Comparison of ENCODE assay signal across 20 cellular contexts in genomic region chr1:59092126-59092525, GRCh38.
"Had no signal": no experiment of that assay in that cellular context is flagged by ENCODE, and none has a peak within 500 bp of the region (broad histone marks: within the 10 kb centered on the region; RNA-seq: fewer than 3 reads in every experiment).

No MANE protein-coding gene starts in this region.

- H3K4me3 Mint-ChIP-seq: activated CD8-positive, alpha-beta T cell treated with anti-CD3 and anti-CD28 coated beads, Interleukin-2, amount 10 ng/mL, durations not matched to agents 7 days and 5 days; activated T-helper 1 cell treated with anti-CD3 and anti-CD28 coated beads, Interleukin-12 subunit alpha, Interleukin-12 subunit beta, Interleukin-2, Interleukin-4 antibody, amounts not matched to agents 30 ng/mL and 10 ng/mL and 1 ng/mL, durations not matched to agents 14 hours and 24 hours and 36 hours; naive thymus-derived CD8-positive, alpha-beta T cell; stimulated activated naive B cell treated with anti-CD40 and anti-IgM and Interleukin-4, amounts not matched to agents 10 μg/mL and 1 μg/mL and 100 μg/mL, for 72 hours had no signal

- H3K27me3 ChIP-seq: adrenal gland, esophagus muscularis mucosa, neutrophil, thyroid gland had no signal

- H3K27ac Mint-ChIP-seq: activated CD8-positive, alpha-beta T cell treated with anti-CD3 and anti-CD28 coated beads, Interleukin-2, amount 10 ng/mL, durations not matched to agents 7 days and 5 days; activated T-helper 1 cell treated with anti-CD3 and anti-CD28 coated beads, Interleukin-12 subunit alpha, Interleukin-12 subunit beta, Interleukin-2, Interleukin-4 antibody, amounts not matched to agents 30 ng/mL and 10 ng/mL and 1 ng/mL, durations not matched to agents 14 hours and 24 hours and 36 hours; naive thymus-derived CD8-positive, alpha-beta T cell; stimulated activated naive B cell treated with anti-CD40 and anti-IgM and Interleukin-4, amounts not matched to agents 10 μg/mL and 1 μg/mL and 100 μg/mL, for 72 hours had no signal

- H3K27ac ChIP-seq: adrenal gland, coronary artery, esophagus muscularis mucosa, neutrophil, thyroid gland, WERI-Rb-1 had no signal

- ATAC-seq: activated CD8-positive, alpha-beta T cell treated with anti-CD3 and anti-CD28 coated beads, Interleukin-2, amount 10 ng/mL, durations not matched to agents 7 days and 5 days; left ventricle myocardium superior; naive thymus-derived CD8-positive, alpha-beta T cell; stimulated activated naive B cell treated with anti-CD40 and anti-IgM and Interleukin-4, amounts not matched to agents 10 μg/mL and 1 μg/mL and 100 μg/mL, for 72 hours had no signal

- H3K9me3 ChIP-seq: adrenal gland, neutrophil, thyroid gland had no signal

- H3K4me3 ChIP-seq: adrenal gland, coronary artery, esophagus muscularis mucosa, thyroid gland had no signal

- H3K27me3 Mint-ChIP-seq: naive thymus-derived CD8-positive, alpha-beta T cell; stimulated activated naive B cell treated with anti-CD40 and anti-IgM and Interleukin-4, amounts not matched to agents 10 μg/mL and 1 μg/mL and 100 μg/mL, for 72 hours had no signal

- H3K4me1 ChIP-seq: thyroid gland had no signal

- DNase-seq: activated CD8-positive, alpha-beta memory T cell treated with anti-CD3 and anti-CD28 coated beads, Interleukin-2, amount 50 U/mL, for 48 hours; activated CD8-positive, alpha-beta T cell treated with anti-CD3 and anti-CD28 coated beads, Interleukin-2, amount 10 ng/mL, durations not matched to agents 7 days and 5 days; activated naive CD4-positive, alpha-beta T cell; adrenal gland; central memory CD4-positive, alpha-beta T cell; glutamatergic neuron; kidney glomerular epithelial cell; left ventricle myocardium superior; mesenchymal stem cell; naive thymus-derived CD8-positive, alpha-beta T cell; retina; stimulated activated naive B cell treated with anti-CD40 and anti-IgM and Interleukin-4, amounts not matched to agents 10 μg/mL and 1 μg/mL and 100 μg/mL, for 72 hours; T-helper 1 cell; T1000; thyroid gland; WERI-Rb-1 had no signal

- H3K36me3 ChIP-seq: adrenal gland, esophagus muscularis mucosa, neutrophil, thyroid gland, WERI-Rb-1 had no signal
